17 cellular contexts compared by ENCODE assay signal in genomic region chr2:112314856-112315255, GRCh38. TPM values are rescaled to one million over a fixed set of nuclear protein-coding genes. Genes with fewer than 3 reads are reported as not detected.
DNase-seq lines count a peak whose midpoint lies in the region; ATAC-seq, FAIRE-seq and TF ChIP-seq lines count a peak whose summit lies in the region.
"Had no signal": no experiment of that assay in that cellular context is flagged by ENCODE, and none has a peak within 500 bp of the region (broad histone marks: within the 10 kb centered on the region; RNA-seq: fewer than 3 reads in every experiment).

No MANE protein-coding gene starts in this region.

- intact Hi-C loops in IMR-90 (cut with micrococcal nuclease): no loop called here
- intact Hi-C loops in PC-9 (cut with micrococcal nuclease; ENCODE audit: unreplicated experiment): no loop called here
- intact Hi-C loops in pancreas (cut with DNase I): no loop called here

- H2BK20ac ChIP-seq in IMR-90 (ENCODE audit: low read depth, low read length): no peak overlapping the region

- H3K4me2 ChIP-seq in IMR-90 (ENCODE audit: low read depth, low read length) (no peak overlapping the region), PC-9 (peak overlapping the region; percentile 26; the same call in 1 of the 2 replicates)
- H3K4me2 ChIP-seq: BLaER1 had no signal

- no peak overlapping the region for H3K23ac ChIP-seq in IMR-90 (ENCODE audit: low read depth, low read length)

- TF ChIP-seq CTCF in IMR-90 (conservative IDR thresholded peaks at IDR 0.05; ENCODE audit: low read depth, low read length) (no peak), PC-9 (conservative IDR thresholded peaks at IDR 0.05) (no peak), fibroblast of pulmonary artery (IDR thresholded peaks at IDR 0.05; ENCODE audit: low read length, missing control alignments) (no peak), pancreas (IDR thresholded peaks at IDR 0.05) (no peak)

- ATAC-seq in IMR-90 (ENCODE audit: low read depth) (no peak), pancreas (peak in 3 of 4 donors; percentile 24 to 32 (median 30)), HG03378 (IDR thresholded peaks at IDR 0.05; ENCODE audit: unreplicated experiment) (no peak)
- ATAC-seq: CD8-positive, alpha-beta T cell; K562; PC-3 had no signal

- H3K9ac ChIP-seq in IMR-90 (ENCODE audit: low read depth, low read length): no peak overlapping the region
- H3K9ac ChIP-seq: BLaER1 had no signal

- dilution Hi-C loops in IMR-90 (cut with HindIII; ENCODE audit: low sequenced_read_pairs, unreplicated experiment): no loop called here

- no peaks in the 10 kb centered on the region for H3F3A ChIP-seq in PC-9 (ENCODE audit: insufficient read depth, low read depth)

- no peak overlapping the region for H3K4me3 ChIP-seq in IMR-90 (ENCODE audit: insufficient read depth, low read depth, low read length)
- H3K4me3 ChIP-seq in PC-9: no peak overlapping the region
- no peak overlapping the region for H3K4me3 ChIP-seq in fibroblast of pulmonary artery (replicated peaks; ENCODE audit: low read depth, low read length)
- H3K4me3 ChIP-seq in pancreas: no peak overlapping the region
- H3K4me3 ChIP-seq: BLaER1, K562, SJCRH30 had no signal

- BruUV-seq in IMR-90 (replicated peaks; lab: Mats Ljungman, UMichigan): no TSS peak
- no TSS peak for BruUV-seq in PC-9 (replicated peaks; lab: Mats Ljungman, UMichigan)

- H3K27ac ChIP-seq in IMR-90 (ENCODE audit: insufficient read depth, low read length): no peak overlapping the region
- no peak overlapping the region for H3K27ac ChIP-seq in PC-9
- H3K27ac ChIP-seq in pancreas: no peak overlapping the region
- H3K27ac ChIP-seq: BLaER1, SJCRH30 had no signal

- H3K4me1 ChIP-seq in IMR-90 (ENCODE audit: control insufficient read depth, insufficient read depth, low read length) (0 out of 2 replicates have a peak, but pooled peaks cover 2% of the 10 kb centered on the region), PC-9 (replicated peaks; ENCODE audit: insufficient read depth) (peaks cover 18% of the 10 kb centered on the region), pancreas (peaks cover 10 to 15% (median 13%) of the 10 kb centered on the region in 3 donors)
- H3K4me1 ChIP-seq: BLaER1, SJCRH30 had no signal

- H2BK120ac ChIP-seq in IMR-90 (ENCODE audit: low read depth, low read length): no peak overlapping the region

- CTCF ChIA-PET in IMR-90 (lab: Yijun Ruan, JAX) (no interaction called here), PC-9 (lab: Charles Lee) (no interaction called here)

- no peak overlapping the region for H2BK5ac ChIP-seq in IMR-90 (ENCODE audit: low read depth, low read length, poor library complexity, severe bottlenecking)

- no peaks in the 10 kb centered on the region for H4K20me1 ChIP-seq in IMR-90 (ENCODE audit: insufficient read depth, low read length)
- no peaks in the 10 kb centered on the region for H4K20me1 ChIP-seq in PC-9 (ENCODE audit: insufficient read depth)
- H4K20me1 ChIP-seq: BLaER1 had no signal

- no peaks in the 10 kb centered on the region for H3K79me1 ChIP-seq in IMR-90 (ENCODE audit: low read depth in 1 of 2, low read length in 2 of 2)

- no peak overlapping the region for H4K91ac ChIP-seq in IMR-90 (ENCODE audit: insufficient read depth, low read depth, low read length)

- no peak overlapping the region for H2AK5ac ChIP-seq in IMR-90 (ENCODE audit: low read depth, low read length)

- H3K79me2 ChIP-seq in PC-9 (ENCODE audit: low read depth): no peaks in the 10 kb centered on the region

- H3K14ac ChIP-seq in IMR-90 (replicated peaks; ENCODE audit: low read depth, low read length): no peak overlapping the region

- no peak overlapping the region for H4K5ac ChIP-seq in IMR-90 (ENCODE audit: low read depth, low read length)

- no peak for TF ChIP-seq RAD21 in IMR-90 (IDR thresholded peaks at IDR 0.05; ENCODE audit: low read length)

- no peak overlapping the region for H3K4ac ChIP-seq in IMR-90 (ENCODE audit: low read depth, low read length)

- H4K8ac ChIP-seq in IMR-90 (ENCODE audit: low read depth in 2 of 2, low read length in 2 of 2): no peak overlapping the region

- no peaks in the 10 kb centered on the region for H3K9me3 ChIP-seq in IMR-90 (ENCODE audit: control insufficient read depth, insufficient read depth, low read length)
- H3K9me3 ChIP-seq in PC-9 (ENCODE audit: insufficient read depth, low read depth): no peaks in the 10 kb centered on the region
- H3K9me3 ChIP-seq in pancreas: no peaks in the 10 kb centered on the region
- H3K9me3 ChIP-seq: BLaER1, SJCRH30 had no signal

- POLR2A ChIA-PET in IMR-90 (lab: Charles Lee; ENCODE audit: unreplicated experiment) (no interaction called here), PC-9 (lab: Charles Lee; ENCODE audit: unreplicated experiment) (no interaction called here)

- TF ChIP-seq POLR2A in IMR-90 (IDR thresholded peaks at IDR 0.05; ENCODE audit: low read depth, low read length): no peak

- no peak overlapping the region for H3K56ac ChIP-seq in IMR-90 (ENCODE audit: extremely low read depth, insufficient read depth, low read length)

- no peak for FAIRE-seq in pancreas (lab: Jason Lieb, UNC)
- FAIRE-seq: K562 had no signal

- no peak overlapping the region for H2AK9ac ChIP-seq in IMR-90 (replicated peaks; ENCODE audit: low read depth, low read length, poor library complexity)

- H3K18ac ChIP-seq in IMR-90 (ENCODE audit: low read depth, low read length): no peak overlapping the region

- no peaks in the 10 kb centered on the region for H3K27me3 ChIP-seq in IMR-90 (ENCODE audit: control insufficient read depth, insufficient read depth, low read length)
- no peaks in the 10 kb centered on the region for H3K27me3 ChIP-seq in PC-9 (ENCODE audit: insufficient read depth, low read depth)
- no peaks in the 10 kb centered on the region for H3K27me3 ChIP-seq in pancreas
- H3K27me3 ChIP-seq: BLaER1, SJCRH30 had no signal

- no peaks in the 10 kb centered on the region for H3K9me2 ChIP-seq in PC-9 (ENCODE audit: insufficient read depth)

- DNase-seq in IMR-90: no peak
- peak in 1 of 2 experiments; percentile 37 for DNase-seq in PC-9
- DNase-seq in fibroblast of pulmonary artery (ENCODE audit: low read depth): peak; percentile 23
- no peak for DNase-seq in pancreas
- DNase-seq in COR-L47 (lab: John Stamatoyannopoulos, UW): no peak
- DNase-seq in 8988T: no peak
- DNase-seq: CD8-positive, alpha-beta T cell; DMS79 treated with DMSO at 0.1 percent for 48 hours; MV-4-11; NCI-H1417 treated with DMSO at 0.1 percent for 48 hours; NCI-H2081; PC-3; SJCRH30; SW 1271 had no signal

- no peak overlapping the region for H2AFZ ChIP-seq in IMR-90 (replicated peaks; ENCODE audit: low read length, poor library complexity)
- H2AFZ ChIP-seq in PC-9: no peak overlapping the region

- in situ Hi-C loops in IMR-90 (cut with MboI; ENCODE audit: low sequenced_read_pairs): no loop called here

- no peak overlapping the region for H2BK15ac ChIP-seq in IMR-90 (ENCODE audit: low read depth, low read length)

- no CpG with 5 or more reads among the region's 1 CpG for WGBS in IMR-90 (ENCODE audit: extremely low coverage in 2 of 2, insufficient read length in 1 of 2), 2 experiments
- 21 to 27% methylated on average over 1 of the region's 1 CpG for WGBS in pancreas, 2 donors

- H3K9me1 ChIP-seq in IMR-90 (ENCODE audit: insufficient read depth, low read length): peaks cover 2% of the 10 kb centered on the region; the same call in 1 of the 2 replicates

- peaks cover 3% of the 10 kb centered on the region; the same call in 1 of the 2 replicates for H3K36me3 ChIP-seq in IMR-90 (ENCODE audit: control insufficient read depth, insufficient read depth, low read length)
- H3K36me3 ChIP-seq in PC-9 (ENCODE audit: low read depth): no peaks in the 10 kb centered on the region
- peaks cover 0 to 4% (median 0%) of the 10 kb centered on the region in 3 donors for H3K36me3 ChIP-seq in pancreas
- H3K36me3 ChIP-seq: BLaER1, SJCRH30 had no signal

TF ChIP-seq in IMR-90, 13 proteins besides CTCF, POLR2A, EP300 and RAD21:
- TF ChIP-seq CEBPB (IDR thresholded peaks at IDR 0.05; ENCODE audit: low read depth, low read length) (0 out of 2 replicates have a peak, but pooled peaks have one; percentile 16), MAFK (IDR thresholded peaks at IDR 0.05; ENCODE audit: low read depth, low read length) (no peak)

RNA-seq across cellular contexts. Expression of gene ZC3H6, which starts 39.5 kb away (rescaled TPM):
- total RNA-seq in IMR-90 (2012; rRNA removed) (2.0 and 2.2 TPM in 2 replicates), PC-9 (2021) (9.1 and 10.0 TPM in 2 replicates), pancreas (1 to 10 TPM; 5.4 to 9.3 (median 6.3) TPM)
- polyA plus RNA-seq in IMR-90 (2012; rRNA removed) (0.55 and 0.60 TPM in 2 replicates), pancreas (1 to 10 TPM; 2.0 to 2.4 TPM)
- 0.14 and 0.18 TPM in 2 replicates for polyA plus RNA-seq in IMR-90 (2012; cell fraction: cytosol; rRNA removed)
- 0.29 and 1.2 TPM in 2 replicates for polyA plus RNA-seq in IMR-90 (2012; cell fraction: nucleus; rRNA removed; ENCODE audit: low replicate concordance)

Comparison
In these comparisons a context has a peak if more than half of its experiments do, and no peak if none do; other contexts are left out.
1. ATAC-seq: peak in pancreas (3 of 4); none in IMR-90 (single experiment) and HG03378 (single experiment).